In the genomic region with DNA sequence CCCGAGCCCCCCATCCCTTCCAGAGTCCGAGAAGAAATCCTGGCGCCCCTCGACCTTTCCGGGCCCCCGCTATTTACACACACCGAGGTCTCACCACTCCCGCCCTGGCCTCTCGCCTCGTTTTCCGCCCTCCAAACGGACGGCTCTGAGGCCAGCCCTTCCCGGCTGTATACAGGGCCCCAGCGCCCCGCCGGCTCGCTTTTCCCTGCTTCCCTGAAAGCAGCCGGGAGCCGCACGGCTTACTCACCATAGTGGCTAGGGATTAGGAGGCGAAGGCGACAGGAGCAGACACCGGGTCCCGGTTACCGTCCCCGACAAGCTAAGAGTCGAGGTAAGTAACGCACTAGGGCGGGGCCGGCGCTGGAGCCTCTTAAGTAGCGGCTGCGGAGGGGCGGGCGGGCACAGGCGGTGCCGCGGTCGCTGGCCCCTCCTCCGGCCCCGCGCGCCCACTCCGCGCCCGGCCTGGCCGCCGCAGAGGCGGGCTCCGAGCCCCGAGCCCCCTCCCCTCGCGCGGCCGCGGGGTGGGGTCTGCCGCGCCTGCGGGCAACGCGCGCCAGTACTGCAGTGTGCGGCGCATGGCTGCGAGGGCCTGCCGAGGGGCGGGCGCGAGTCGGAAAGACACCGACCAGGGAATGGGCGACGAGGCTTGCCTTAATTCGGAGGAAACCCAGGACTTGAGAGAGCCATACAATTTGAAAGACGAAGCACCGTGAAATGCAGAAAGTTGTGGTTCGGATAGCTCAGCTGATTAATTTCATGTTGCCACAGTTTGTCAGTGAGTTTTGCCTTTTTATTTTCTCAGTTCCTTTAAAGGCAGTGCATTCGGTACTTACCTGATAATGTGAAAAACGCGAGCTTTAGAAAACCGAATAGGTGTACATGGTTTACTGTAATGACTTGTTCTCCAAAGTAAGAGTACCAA, we compare ENCODE assay signal across 8 cellular contexts. TPM values are rescaled to one million over a fixed set of nuclear protein-coding genes. Genes with fewer than 3 reads are reported as not detected.
DNase-seq lines count a peak whose midpoint lies in the region; ATAC-seq, FAIRE-seq and TF ChIP-seq lines count a peak whose summit lies in the region.

A gene (minus strand): TSS at position 345 of the 922 bp plus-strand sequence. CDS start 95 bp downstream, at position 250.

- H3K9me3 ChIP-seq in IMR-90 (ENCODE audit: control insufficient read depth, insufficient read depth, low read length) = no peaks in the 10 kb centered on the region

- DNase-seq in D721Med (ENCODE audit: insufficient read length, low spot score) (peak; percentile 58), IMR-90 (peak; percentile 82), OCI-M1 (lab: John Stamatoyannopoulos, UW) (peak; percentile 95), activated T-cell treated with anti-CD3 and anti-CD28 coated beads for 24 hours (ENCODE audit: low read depth) (peak; percentile 86), epidermal melanocyte (ENCODE audit: insufficient read length, low spot score) (peak; percentile 79), middle frontal gyrus (ENCODE audit: extremely low spot score, low spot score) (peak; percentile 86)
- DNase-seq in stimulated activated CD8-positive, alpha-beta memory T cell treated with anti-CD3 and anti-CD28 coated beads, Interleukin-2, amount 100 ng/mL, for 48 hours (ENCODE audit: low read depth in 2 of 2) = peak; percentile 86 to 87

- H3K14ac ChIP-seq in IMR-90 (replicated peaks; ENCODE audit: low read depth, low read length) = peak within 1 kb of the TSS; percentile 97

- H3K27me3 ChIP-seq in IMR-90 (ENCODE audit: control insufficient read depth, insufficient read depth, low read length) = no peaks in the 10 kb centered on the region

- ATAC-seq in GM21526 (IDR thresholded peaks at IDR 0.05; ENCODE audit: low FRiP score, unreplicated experiment) = peak; percentile 66
- ATAC-seq in IMR-90 (ENCODE audit: low read depth) = peak; percentile 90

- peaks cover 7% of the 10 kb centered on the region for H3K4me1 ChIP-seq in IMR-90 (ENCODE audit: control insufficient read depth, insufficient read depth, low read length)

- H4K91ac ChIP-seq in IMR-90 (ENCODE audit: insufficient read depth, low read depth, low read length) = peak within 1 kb of the TSS; percentile 97

- peak within 1 kb of the TSS; percentile 30; the same call in 1 of the 3 replicates for H2BK15ac ChIP-seq in IMR-90 (ENCODE audit: low read depth, low read length)

- H3K36me3 ChIP-seq in IMR-90 (ENCODE audit: control insufficient read depth, insufficient read depth, low read length) = peaks cover 25% of the 10 kb centered on the region

- peak within 1 kb of the TSS; percentile 96 for H2AK5ac ChIP-seq in IMR-90 (ENCODE audit: low read depth, low read length)

- H2AFZ ChIP-seq in IMR-90 (replicated peaks; ENCODE audit: low read length, poor library complexity) = peak within 1 kb of the TSS; percentile 90

- no peak for TF ChIP-seq RAD21 in IMR-90 (IDR thresholded peaks at IDR 0.05; ENCODE audit: low read length)

- H2BK120ac ChIP-seq in IMR-90 (ENCODE audit: low read depth, low read length) = peak within 1 kb of the TSS; percentile 63

- peak within 1 kb of the TSS; percentile 100 for H2AK9ac ChIP-seq in IMR-90 (replicated peaks; ENCODE audit: low read depth, low read length, poor library complexity)

- H3K23ac ChIP-seq in IMR-90 (ENCODE audit: low read depth, low read length) = peak within 1 kb of the TSS; percentile 98

- H4K5ac ChIP-seq in IMR-90 (ENCODE audit: low read depth, low read length) = peak within 1 kb of the TSS; percentile 96

- H2BK5ac ChIP-seq in IMR-90 (ENCODE audit: low read depth, low read length, poor library complexity, severe bottlenecking) = peak within 1 kb of the TSS; percentile 89

- H3K4me2 ChIP-seq in IMR-90 (ENCODE audit: low read depth, low read length) = peak within 1 kb of the TSS; percentile 87

- H3K27ac ChIP-seq in IMR-90 (ENCODE audit: insufficient read depth, low read length) = peak within 1 kb of the TSS; percentile 89

- H3K4ac ChIP-seq in IMR-90 (ENCODE audit: low read depth, low read length) = peak within 1 kb of the TSS; percentile 97

- no peaks in the 10 kb centered on the region for H3K9me1 ChIP-seq in IMR-90 (ENCODE audit: insufficient read depth, low read length)

- peak within 1 kb of the TSS; percentile 82 to 99 for H4K8ac ChIP-seq in IMR-90 (ENCODE audit: low read depth in 2 of 2, low read length in 2 of 2)

- no TSS peak for BruUV-seq in IMR-90 (replicated peaks; lab: Mats Ljungman, UMichigan)

- TF ChIP-seq POLR2A in IMR-90 (IDR thresholded peaks at IDR 0.05; ENCODE audit: low read depth, low read length) = peak; percentile 99

- peaks cover 6 to 49% of the 10 kb centered on the region in 2 experiments for H3K79me1 ChIP-seq in IMR-90 (ENCODE audit: low read depth in 1 of 2, low read length in 2 of 2)

- H3K9ac ChIP-seq in IMR-90 (ENCODE audit: low read depth, low read length) = peak within 1 kb of the TSS; percentile 95

- POLR2A ChIA-PET in IMR-90 (lab: Charles Lee; ENCODE audit: unreplicated experiment) = interaction anchor here (0.5 to 1.8 kb wide), 14 partner anchors 56 to 378 kb away, joined by 3 to 10 read pairs (median 4); a partner anchor contains a TSS

- no peak for FAIRE-seq in D721Med (lab: Jason Lieb, UNC)

- peak within 1 kb of the TSS; percentile 74 for H3K18ac ChIP-seq in IMR-90 (ENCODE audit: low read depth, low read length)

- TF ChIP-seq CTCF in D721Med (IDR thresholded peaks at IDR 0.05; ENCODE audit: insufficient read depth, missing control alignments) (no peak), IMR-90 (conservative IDR thresholded peaks at IDR 0.05; ENCODE audit: low read depth, low read length) (no peak)

- H2BK20ac ChIP-seq in IMR-90 (ENCODE audit: low read depth, low read length) = peak within 1 kb of the TSS; percentile 1; the same call in 1 of the 2 replicates

- CTCF ChIA-PET in IMR-90 (lab: Yijun Ruan, JAX) = interaction anchor here (0.7 to 2.8 kb wide), 6 partner anchors 20 to 114 kb away, joined by 3 to 10 read pairs (median 4); no protein-coding TSS in a partner anchor

- H3K56ac ChIP-seq in IMR-90 (ENCODE audit: extremely low read depth, insufficient read depth, low read length) = peak within 1 kb of the TSS; percentile 99

- in situ Hi-C loops in IMR-90 (cut with MboI; ENCODE audit: low sequenced_read_pairs) = loop anchor here (10.0 kb wide), 1 partner anchor 53 kb away; a partner anchor contains a TSS

- H3K4me3 ChIP-seq in IMR-90 (ENCODE audit: insufficient read depth, low read depth, low read length) = peak within 1 kb of the TSS; percentile 82

- H4K20me1 ChIP-seq in IMR-90 (ENCODE audit: insufficient read depth, low read length) = peaks cover 40% of the 10 kb centered on the region

- intact Hi-C loops in IMR-90 (cut with micrococcal nuclease) = loop anchor here (1.0 to 10.0 kb wide), 3 partner anchors 57 to 133 kb away; a partner anchor contains a TSS

- dilution Hi-C loops in IMR-90 (cut with HindIII; ENCODE audit: low sequenced_read_pairs, unreplicated experiment) = no loop called here

- 1% methylated on average over 66 of the region's 82 CpGs; no CpG with 5 or more reads in 1 of the 2 experiments for WGBS in IMR-90 (ENCODE audit: extremely low coverage in 2 of 2, insufficient read length in 1 of 2), 2 experiments

TF ChIP-seq in IMR-90, 13 proteins besides CTCF, POLR2A, EP300 and RAD21:
- TF ChIP-seq, protein P1, sequence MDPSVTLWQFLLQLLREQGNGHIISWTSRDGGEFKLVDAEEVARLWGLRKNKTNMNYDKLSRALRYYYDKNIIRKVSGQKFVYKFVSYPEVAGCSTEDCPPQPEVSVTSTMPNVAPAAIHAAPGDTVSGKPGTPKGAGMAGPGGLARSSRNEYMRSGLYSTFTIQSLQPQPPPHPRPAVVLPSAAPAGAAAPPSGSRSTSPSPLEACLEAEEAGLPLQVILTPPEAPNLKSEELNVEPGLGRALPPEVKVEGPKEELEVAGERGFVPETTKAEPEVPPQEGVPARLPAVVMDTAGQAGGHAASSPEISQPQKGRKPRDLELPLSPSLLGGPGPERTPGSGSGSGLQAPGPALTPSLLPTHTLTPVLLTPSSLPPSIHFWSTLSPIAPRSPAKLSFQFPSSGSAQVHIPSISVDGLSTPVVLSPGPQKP (IDR thresholded peaks at IDR 0.05; ENCODE audit: borderline replicate concordance, low read depth, low read length) = no peak
- TF ChIP-seq CHD1 (IDR thresholded peaks at IDR 0.05; ENCODE audit: low read depth, low read length) (0 out of 2 replicates have a peak, but pooled peaks have one; percentile 10), RCOR1 (IDR thresholded peaks at IDR 0.05; ENCODE audit: insufficient replicate concordance, low read length) (no peak), MAZ (IDR thresholded peaks at IDR 0.05; ENCODE audit: borderline replicate concordance, low read depth, low read length) (peak; percentile 94), MXI1 (IDR thresholded peaks at IDR 0.05; ENCODE audit: borderline replicate concordance, low read depth, low read length) (peak; percentile 74; the same call in 1 of the 2 replicates)

RNA-seq across cellular contexts. Expression of the gene that starts here (rescaled TPM):
- 4,476 and 5,195 TPM in 2 replicates for total RNA-seq in IMR-90 (2012; rRNA removed)
- polyA plus RNA-seq in IMR-90 (2012; rRNA removed) = 4,221 and 4,665 TPM in 2 replicates
- polyA plus RNA-seq in IMR-90 (2012; cell fraction: cytosol; rRNA removed) = 3,130 and 3,490 TPM in 2 replicates
- polyA plus RNA-seq in IMR-90 (2012; cell fraction: nucleus; rRNA removed; ENCODE audit: low replicate concordance) = 1,066 and 1,464 TPM in 2 replicates

Comparison
In these comparisons a context has a peak if more than half of its experiments do, and no peak if none do; other contexts are left out.
1. Peak in every context shown above with its lines: DNase-seq, ATAC-seq, H3K4me3 ChIP-seq and H3K27ac ChIP-seq.